32 cellular contexts compared by ENCODE assay signal in the genomic region with DNA sequence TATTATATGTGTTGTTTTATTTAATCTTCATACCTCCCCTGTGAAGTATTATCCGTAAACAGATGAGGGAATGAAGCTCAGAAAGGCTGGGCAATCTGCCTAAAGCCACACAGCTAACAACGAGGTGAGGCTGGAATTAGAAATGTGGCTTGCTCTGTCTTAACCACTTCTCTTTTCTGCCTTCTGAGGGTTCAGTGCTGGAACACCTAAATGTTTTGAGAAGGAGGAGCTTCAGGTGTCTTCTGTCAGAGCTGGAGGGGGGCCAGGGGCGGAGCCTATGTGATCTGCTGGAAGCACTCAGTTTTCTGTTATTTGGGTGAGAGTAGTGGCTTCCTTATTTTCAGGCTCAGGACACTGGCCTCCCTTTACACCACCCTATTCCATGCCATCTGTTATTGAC. TPM values are rescaled to one million over a fixed set of nuclear protein-coding genes. Genes with fewer than 3 reads are reported as not detected.
DNase-seq lines count a peak whose midpoint lies in the region; ATAC-seq, FAIRE-seq and TF ChIP-seq lines count a peak whose summit lies in the region.
"Had no signal": no experiment of that assay in that cellular context is flagged by ENCODE, and none has a peak within 500 bp of the region (broad histone marks: within the 10 kb centered on the region; RNA-seq: fewer than 3 reads in every experiment).

No MANE protein-coding gene starts in this region.

- H3K9me2 ChIP-seq in GM23338 (ENCODE audit: insufficient read depth), result no peaks in the 10 kb centered on the region
- no peaks in the 10 kb centered on the region for H3K9me2 ChIP-seq in Loucy (replicated peaks; ENCODE audit: low read depth, low read length)

- no peak overlapping the region for H3K9ac ChIP-seq in Loucy (ENCODE audit: low read depth, low read length, poor library complexity, severe bottlenecking)
- H3K9ac ChIP-seq in K562 (ENCODE audit: insufficient read depth in 1 of 2, low read depth in 2 of 2, low read length in 2 of 2), result no peak overlapping the region

- BruUV-seq in K562 (replicated peaks; lab: Mats Ljungman, UMichigan), result no TSS peak

- in situ Hi-C loops in K562 (cut with MboI), result no loop called here

- H3K4me1 ChIP-seq in GM23338 (ENCODE audit: insufficient read depth), result peaks cover 44% of the 10 kb centered on the region
- H3K4me1 ChIP-seq in Loucy (ENCODE audit: insufficient read depth, low read length, poor library complexity, severe bottlenecking), result peaks cover 62% of the 10 kb centered on the region
- H3K4me1 ChIP-seq in K562 (replicated peaks in 1 of 2; ENCODE audit: control insufficient read depth in 2 of 2, insufficient read depth in 2 of 2, low read length in 2 of 2), result no peaks in the 10 kb centered on the region; a peak in 1 of 5 replicates
- H3K4me1 ChIP-seq in lower lobe of right lung, result peaks cover 23% of the 10 kb centered on the region
- H3K4me1 ChIP-seq: colonic mucosa, sigmoid colon had no signal

- POLR2A ChIA-PET in K562 (lab: Yijun Ruan, JAX), result interaction anchor here (0.6 to 1.0 kb wide), 4 partner anchors 13 to 398 kb away, joined by 3 to 4 read pairs (median 4); no protein-coding TSS in a partner anchor

- H3K27ac ChIP-seq in GM23338 (ENCODE audit: low read depth), result no peak overlapping the region
- no peak overlapping the region for H3K27ac ChIP-seq in K562 (ENCODE audit: extremely low read depth, low read depth, low read length)
- no peak overlapping the region for H3K27ac ChIP-seq in lower lobe of right lung
- H3K27ac ChIP-seq: colonic mucosa, hepatocyte, sigmoid colon, thyroid gland had no signal

- H3K79me2 ChIP-seq in GM23338 (replicated peaks; ENCODE audit: insufficient read depth) (no peaks in the 10 kb centered on the region), Loucy (ENCODE audit: insufficient read depth, low read length) (no peaks in the 10 kb centered on the region), K562 (ENCODE audit: control insufficient read depth, insufficient read depth, low read length) (no peaks in the 10 kb centered on the region)
- H3K79me2 ChIP-seq: hepatocyte had no signal

- no peak for TF ChIP-seq POLR2A in K562 (conservative IDR thresholded peaks at IDR 0.05)

- ATAC-seq in GM23338, result peak; percentile 55
- no peak for ATAC-seq in K562
- ATAC-seq in GM18517 (IDR thresholded peaks at IDR 0.05; ENCODE audit: unreplicated experiment), result no peak
- no peak for ATAC-seq in lower lobe of right lung
- ATAC-seq: activated CD4-positive, alpha-beta T cell treated with anti-CD3 and anti-CD28 coated beads for 36 hours; CD8-positive, alpha-beta T cell; HepG2; left colon; Panc1 had no signal

- no peak overlapping the region for H3K27ac Mint-ChIP-seq in GM23338
- H3K27ac Mint-ChIP-seq: activated CD4-positive, alpha-beta T cell treated with anti-CD3 and anti-CD28 coated beads for 36 hours; activated naive CD8-positive, alpha-beta T cell; CD8-positive, alpha-beta T cell; immature natural killer cell; nephron progenitor cell had no signal

- no peaks in the 10 kb centered on the region for H3F3A ChIP-seq in GM23338 (replicated peaks; ENCODE audit: low read depth)
- H3F3A ChIP-seq in Loucy (ENCODE audit: low read depth), result peaks cover 8% of the 10 kb centered on the region

- intact Hi-C loops in K562 (cut with micrococcal nuclease) (no loop called here), lower lobe of right lung (cut with DNase I) (no loop called here)

- H3K4me2 ChIP-seq in GM23338, result peak overlapping the region; percentile 49; the same call in 1 of the 2 replicates
- H3K4me2 ChIP-seq in Loucy (ENCODE audit: low read depth, low read length, poor library complexity, severe bottlenecking), result peak overlapping the region; percentile 0
- no peak overlapping the region for H3K4me2 ChIP-seq in K562 (ENCODE audit: insufficient read depth, low read length)
- H3K4me2 ChIP-seq: hepatocyte had no signal

- H3K36me3 ChIP-seq in GM23338 (ENCODE audit: insufficient read depth), result no peaks in the 10 kb centered on the region
- no peaks in the 10 kb centered on the region for H3K36me3 ChIP-seq in Loucy (ENCODE audit: insufficient read depth, low read length)
- no peaks in the 10 kb centered on the region for H3K36me3 ChIP-seq in K562 (ENCODE audit: control insufficient read depth, insufficient read depth, low read length)
- no peaks in the 10 kb centered on the region for H3K36me3 ChIP-seq in lower lobe of right lung
- H3K36me3 ChIP-seq: BE2C, colonic mucosa, sigmoid colon, thyroid gland had no signal

- 3% methylated on average over 3 of the region's 3 CpGs for WGBS in K562 (ENCODE audit: insufficient coverage, low coverage, missing lambda C conversion rate)

- no peak for TF ChIP-seq RAD21 in K562 (CRISPR knock-in tag; conservative IDR thresholded peaks at IDR 0.05 in 1 of 2, IDR thresholded peaks at IDR 0.05 in 1 of 2)

- H3K27me3 ChIP-seq in GM23338 (ENCODE audit: insufficient read depth) (no peaks in the 10 kb centered on the region), Loucy (ENCODE audit: insufficient read depth, low read length, poor library complexity, severe bottlenecking) (no peaks in the 10 kb centered on the region), K562 (ENCODE audit: control insufficient read depth in 2 of 2, insufficient read depth in 2 of 2, low read length in 2 of 2) (peaks cover 2 to 34% of the 10 kb centered on the region in 2 experiments; a peak in 3 of 5 replicates), lower lobe of right lung (ENCODE audit: low read depth) (no peaks in the 10 kb centered on the region)
- H3K27me3 ChIP-seq: BE2C, colonic mucosa, hepatocyte, thyroid gland had no signal

- TF ChIP-seq EP300 in K562 (IDR thresholded peaks at IDR 0.05; ENCODE audit: low read length), result no peak

- H3K4me3 Mint-ChIP-seq in GM23338, result no peak overlapping the region
- H3K4me3 Mint-ChIP-seq: activated CD4-positive, alpha-beta T cell treated with anti-CD3 and anti-CD28 coated beads for 36 hours; activated naive CD8-positive, alpha-beta T cell; CD8-positive, alpha-beta T cell; immature natural killer cell; nephron progenitor cell had no signal

- peaks cover 9% of the 10 kb centered on the region for H3K27me3 Mint-ChIP-seq in GM23338 (ENCODE audit: insufficient read depth, low read depth, poor library complexity)

- no peak overlapping the region for H3K4me3 ChIP-seq in GM12865 (ENCODE audit: low read depth, low read length)
- H3K4me3 ChIP-seq in GM23338, result no peak overlapping the region
- H3K4me3 ChIP-seq in Loucy (ENCODE audit: low read length, poor library complexity, severe bottlenecking), result no peak overlapping the region
- H3K4me3 ChIP-seq in K562, result no peak overlapping the region
- no peak overlapping the region for H3K4me3 ChIP-seq in lower lobe of right lung
- H3K4me3 ChIP-seq: colonic mucosa, hepatocyte, sigmoid colon, thyroid gland had no signal

- no peaks in the 10 kb centered on the region for H3K9me1 ChIP-seq in K562 (ENCODE audit: control insufficient read depth, insufficient read depth, low read length)

- no peaks in the 10 kb centered on the region for H3K9me3 Mint-ChIP-seq in GM23338
- H3K9me3 Mint-ChIP-seq: CD8-positive, alpha-beta T cell; immature natural killer cell; nephron progenitor cell had no signal

- FAIRE-seq in K562 (lab: Jason Lieb, UNC), result no peak
- FAIRE-seq in GM19239 (lab: Jason Lieb, UNC), result no peak
- FAIRE-seq: HepG2 had no signal

- no peaks in the 10 kb centered on the region for H4K20me1 ChIP-seq in GM23338 (replicated peaks; ENCODE audit: insufficient read depth)
- no peaks in the 10 kb centered on the region for H4K20me1 ChIP-seq in Loucy (ENCODE audit: insufficient read depth, low read length, poor library complexity, severe bottlenecking)
- no peaks in the 10 kb centered on the region; the same call in 1 of the 2 replicates for H4K20me1 ChIP-seq in K562 (replicated peaks; ENCODE audit: control insufficient read depth, insufficient read depth, low read length)

- H2AFZ ChIP-seq in GM23338, result 0 out of 2 replicates have a peak overlapping the region, but pooled peaks have one; percentile 28
- H2AFZ ChIP-seq in Loucy (ENCODE audit: low read length), result no peak overlapping the region
- H2AFZ ChIP-seq in K562 (ENCODE audit: low read depth, low read length), result no peak overlapping the region
- H2AFZ ChIP-seq: hepatocyte had no signal

- peaks cover 51% of the 10 kb centered on the region for H3K4me1 Mint-ChIP-seq in GM23338
- H3K4me1 Mint-ChIP-seq: activated CD4-positive, alpha-beta T cell treated with anti-CD3 and anti-CD28 coated beads for 36 hours; immature natural killer cell had no signal

- peak; percentile 21 for DNase-seq in GM12865 (ENCODE audit: low read depth)
- peak; percentile 57 for DNase-seq in GM23338 (ENCODE audit: low spot score)
- DNase-seq in K562 (ENCODE audit: extremely low read depth in 1 of 4, low spot score in 3 of 4), result no peak
- DNase-seq in activated CD4-positive, alpha-beta T cell treated with anti-CD3 and anti-CD28 coated beads, Interleukin-2, amount 50 U/mL, for 4 hours, result no peak
- no peak for DNase-seq in GM19239 (ENCODE audit: insufficient read length, low spot score)
- no peak for DNase-seq in lower lobe of right lung
- DNase-seq: activated CD4-positive, alpha-beta T cell treated with anti-CD3 and anti-CD28 coated beads for 36 hours; activated effector memory CD4-positive, alpha-beta T cell treated with Interleukin-2 at 50 U/mL for 16 hours; activated T-cell treated with anti-CD3 and anti-CD28 coated beads, Interleukin-2, amount 50 U/mL, for 1 hour; anterior cingulate cortex; BE2C; CD8-positive, alpha-beta T cell; colonic mucosa; effector memory CD4-positive, alpha-beta T cell; immature natural killer cell; left colon; mesenchymal stem cell; NCI-H1092 treated with DMSO at 0.1 percent for 48 hours; NCI-H1694 treated with DMSO at 0.1 percent for 48 hours; NCI-H524 treated with DMSO at 0.1 percent for 48 hours; nephron progenitor cell; SHP77 treated with DMSO at 0.1 percent for 48 hours; sigmoid colon; stimulated activated CD4-positive, alpha-beta T cell treated with anti-CD3 and anti-CD28 coated beads, Interleukin-12 subunit alpha, Interleukin-12 subunit beta, amount 100 ng/mL, for 4 hours; stimulated activated CD4-positive, alpha-beta T cell treated with anti-CD3 and anti-CD28 coated beads, Interleukin-2, amount 100 ng/mL, for 48 hours; thyroid gland had no signal

- H3K9me3 ChIP-seq in Loucy (ENCODE audit: insufficient read depth, low read depth, low read length) (no peaks in the 10 kb centered on the region), K562 (replicated peaks; ENCODE audit: control insufficient read depth, insufficient read depth, low read depth, low read length) (no peaks in the 10 kb centered on the region; the same call in 1 of the 2 replicates), lower lobe of right lung (no peaks in the 10 kb centered on the region)
- H3K9me3 ChIP-seq: BE2C, colonic mucosa, sigmoid colon, thyroid gland had no signal

- CTCF ChIA-PET in K562 (lab: Yijun Ruan, JAX; ENCODE audit: low intra/inter-chr PET ratio), result no interaction called here

- TF ChIP-seq CTCF in GM12865 (IDR thresholded peaks at IDR 0.05; ENCODE audit: insufficient read depth, low read depth, low read length, missing control alignments) (no peak), GM23338 (conservative IDR thresholded peaks at IDR 0.05; ENCODE audit: low read depth in 2 of 2) (no peak), Loucy (conservative IDR thresholded peaks at IDR 0.05; ENCODE audit: low read length) (no peak), K562 (IDR thresholded peaks at IDR 0.05 in 2 of 3, conservative IDR thresholded peaks at IDR 0.05 in 1 of 3; ENCODE audit: insufficient read depth in 2 of 3, low read depth in 1 of 3, low read length in 3 of 3) (no peak), lower lobe of right lung (IDR thresholded peaks at IDR 0.05) (no peak)

- H3K36me3 Mint-ChIP-seq in GM23338 (ENCODE audit: low read depth), result no peaks in the 10 kb centered on the region
- H3K36me3 Mint-ChIP-seq: activated naive CD8-positive, alpha-beta T cell; CD8-positive, alpha-beta T cell; immature natural killer cell had no signal

RNA-seq across cellular contexts. Expression of gene ARAP3, which starts 35.0 kb away (rescaled TPM):
- 32.8 and 33.2 TPM in 2 replicates for total RNA-seq in GM23338 (2014; rRNA removed; shearing (Covaris generic))
- polyA plus RNA-seq in GM23338 (2016; fragmentation: Nextera tagmentation; extraction: Ambion mirVana), result 18.4 and 21.5 TPM in 2 replicates
- 9.6 and 29.6 TPM in 2 replicates for total RNA-seq in K562 (2011; cell fraction: chromatin; rRNA removed; ENCODE audit: low replicate concordance)
- 10.7 and 13.7 TPM in 2 replicates for total RNA-seq in K562 (2011; cell fraction: nucleolus; rRNA removed)
- total RNA-seq in K562 (2011; cell fraction: nucleoplasm; rRNA removed), result 8.9 and 9.9 TPM in 2 replicates
- 6.4 and 8.6 TPM in 2 replicates for total RNA-seq in K562 (2014; rRNA removed)
- total RNA-seq in K562 (2014; rRNA removed; fragmentation: Illumina TruSeq; extraction: Trizol), result 5.1 and 5.2 TPM in 2 replicates
- total RNA-seq in K562 (2015; rRNA removed; fragmentation: Illumina TruSeq; extraction: Trizol), result 7.1 and 7.5 TPM in 2 replicates
- total RNA-seq in K562 (2021), result 23.3 and 25.7 TPM in 2 replicates
- 6.1 and 7.0 TPM in 2 replicates for polyA plus RNA-seq in K562 (2011; rRNA removed)
- polyA plus RNA-seq in K562 (2011; cell fraction: cytosol; rRNA removed), result 5.5 and 7.0 TPM in 2 replicates
- 37.6 and 59.0 TPM in 2 replicates for polyA plus RNA-seq in K562 (2011; cell fraction: nucleus; rRNA removed)
- polyA plus RNA-seq in K562 (2012), result 13.9 and 21.4 TPM in 2 replicates
- polyA plus RNA-seq in K562 (2014; fragmentation: Illumina TruSeq; extraction: Trizol), result 16.6 and 16.8 TPM in 2 replicates
- polyA plus RNA-seq in K562 (2014; fragmentation: Nextera tagmentation; extraction: Ambion mirVana), result 1 to 10 TPM in 1 of 2 experiments, under 1 TPM in 1; 0.83 to 1.4 TPM
- 14.8 and 16.7 TPM in 2 replicates for polyA plus RNA-seq in K562 (2014; rRNA removed)
- polyA minus RNA-seq in K562 (2011; rRNA and poly(A)+ RNA removed), result 4.6 and 5.1 TPM in 2 replicates
- polyA minus RNA-seq in K562 (2011; cell fraction: cytosol; rRNA and poly(A)+ RNA removed), result 7.0 and 8.1 TPM in 2 replicates
- 9.8 and 11.7 TPM in 2 replicates for polyA minus RNA-seq in K562 (2011; cell fraction: nucleus; rRNA and poly(A)+ RNA removed)
- total RNA-seq in lower lobe of right lung, result 35.2 TPM
- total RNA-seq: HepG2 had no signal

Comparison
In these comparisons a context has a peak if more than half of its experiments do, and no peak if none do; other contexts are left out.
1. DNase-seq: peak in GM12865 (single experiment) and GM23338 (single experiment); none in K562 (0 of 4), activated CD4-positive, alpha-beta T cell treated with anti-CD3 and anti-CD28 coated beads, Interleukin-2, amount 50 U/mL, for 4 hours (0 of 2), GM19239 (single experiment) and lower lobe of right lung (single experiment).